15 cellular contexts compared by ENCODE assay signal in the genomic region with DNA sequence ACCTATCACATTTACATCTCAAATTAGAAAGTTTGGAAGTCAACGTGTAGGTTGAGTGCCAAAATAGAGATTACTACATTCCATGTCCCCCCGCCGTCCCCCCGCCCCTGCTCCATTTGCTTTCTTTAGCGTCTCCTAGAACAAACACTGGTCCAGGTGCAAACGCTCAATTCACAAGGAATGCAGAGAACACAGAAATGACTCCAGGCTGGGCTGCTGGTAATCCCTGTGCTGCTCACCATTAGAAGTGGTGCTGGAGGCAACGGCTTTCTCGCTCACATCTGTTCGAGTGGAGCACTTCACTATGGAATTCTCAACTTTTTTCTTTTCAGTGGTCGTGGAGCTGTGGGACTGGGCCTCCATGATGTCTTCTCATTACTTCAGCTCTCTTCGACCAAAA. TPM values are rescaled to one million over a fixed set of nuclear protein-coding genes. Genes with fewer than 3 reads are reported as not detected.
"Had no signal": no experiment of that assay in that cellular context is flagged by ENCODE, and none has a peak within 500 bp of the region (broad histone marks: within the 10 kb centered on the region; RNA-seq: fewer than 3 reads in every experiment).

No MANE protein-coding gene starts in this region.

- H3K27me3 ChIP-seq: adrenal gland, tibial nerve had no signal

- H3K4me3 ChIP-seq: adrenal gland, lung, tibial nerve had no signal

- H3K27ac ChIP-seq: adrenal gland, tibial nerve had no signal

- H3K4me1 ChIP-seq: adrenal gland had no signal

- DNase-seq: activated CD4-positive, alpha-beta T cell treated with anti-CD3 and anti-CD28 coated beads, Interleukin-2, amount 10 ng/mL, durations not matched to agents 7 days and 5 days; activated naive CD4-positive, alpha-beta T cell treated with anti-CD3 and anti-CD28 coated beads, Interleukin-2, amount 50 U/mL, for 16 hours; activated T-cell treated with anti-CD3 and anti-CD28 coated beads for 4 hours; adrenal gland; caudate nucleus; head of caudate nucleus; naive thymus-derived CD4-positive, alpha-beta T cell; occipital lobe; right cardiac atrium; T-cell had no signal

- ATAC-seq: esophagus mucosa; naive thymus-derived CD4-positive, alpha-beta T cell; right cardiac atrium; stimulated activated effector memory CD8-positive, alpha-beta T cell treated with anti-CD3 and anti-CD28 coated beads, Interleukin-12 subunit alpha, Interleukin-12 subunit beta, amount 100 ng/mL, for 72 hours; T-cell had no signal

- H3K9me3 ChIP-seq: adrenal gland, tibial nerve had no signal

- H3K36me3 ChIP-seq: adrenal gland, tibial nerve had no signal

RNA-seq across cellular contexts. Expression of a gene that starts 14.1 kb away (rescaled TPM):
- total RNA-seq: activated T-helper 2 cell treated with anti-CD3 and anti-CD28 coated beads, Interferon-gamma antibody, Interleukin-2, Interleukin-4, amounts not matched to agents 10 μg/mL and 5 μg/mL and 100 μg/mL, durations not matched to agents 14 hours and 24 hours and 36 hours had no signal
